ENCODE assay signal across 24 cellular contexts in genomic region chr7:41826641-41827040, GRCh38.
"Had no signal": no experiment of that assay in that cellular context is flagged by ENCODE, and none has a peak within 500 bp of the region (broad histone marks: within the 10 kb centered on the region; RNA-seq: fewer than 3 reads in every experiment).

No MANE protein-coding gene starts in this region.

- H3K27ac ChIP-seq: esophagus muscularis mucosa, foreskin keratinocyte, heart right ventricle, left lung, lower lobe of right lung, right atrium auricular region, stomach, tibial artery, upper lobe of right lung had no signal

- ATAC-seq: activated CD8-positive, alpha-beta T cell treated with anti-CD3 and anti-CD28 coated beads for 36 hours; activated naive CD8-positive, alpha-beta T cell treated with anti-CD3 and anti-CD28 coated beads, Interleukin-2, amount 50 U/mL, for 24 hours; activated T-cell treated with anti-CD3 and anti-CD28 coated beads, Interleukin-2, amount 50 U/mL, for 4 hours; activated T-helper 17 cell treated with anti-CD3 and anti-CD28 coated beads, Interleukin-2, amount 50 U/mL, for 72 hours; foreskin keratinocyte; heart right ventricle; left lung; lower lobe of right lung; naive thymus-derived CD4-positive, alpha-beta T cell; stimulated activated naive B cell treated with anti-CD40 and anti-IgM and Interleukin-4, amounts not matched to agents 10 μg/mL and 1 μg/mL and 100 μg/mL, for 72 hours; upper lobe of right lung had no signal

- H3K4me2 ChIP-seq: smooth muscle cell had no signal

- H3K9me3 ChIP-seq: esophagus muscularis mucosa, lower lobe of right lung, right atrium auricular region, tibial artery, upper lobe of right lung had no signal

- H3K4me1 ChIP-seq: left lung, lower lobe of right lung, right atrium auricular region, stomach, upper lobe of right lung had no signal

- H3K4me3 ChIP-seq: esophagus muscularis mucosa, heart right ventricle, left lung, lower lobe of right lung, right atrium auricular region, smooth muscle cell, stomach, tibial artery, upper lobe of right lung had no signal

- H3K27me3 ChIP-seq: esophagus muscularis mucosa, foreskin keratinocyte, heart right ventricle, left lung, right atrium auricular region, stomach, tibial artery, upper lobe of right lung had no signal

- H3K36me3 ChIP-seq: esophagus muscularis mucosa, heart right ventricle, left lung, lower lobe of right lung, right atrium auricular region, stomach, tibial artery, upper lobe of right lung had no signal

- DNase-seq: activated CD4-positive, alpha-beta T cell treated with anti-CD3 and anti-CD28 coated beads for 1 hour; activated CD4-positive, alpha-beta T cell treated with anti-CD3 and anti-CD28 coated beads, Interleukin-2, amount 10 ng/mL, durations not matched to agents 7 days and 5 days; activated CD8-positive, alpha-beta T cell treated with anti-CD3 and anti-CD28 coated beads for 36 hours; activated gamma-delta T cell treated with Interleukin-2 at 50 U/mL for 16 hours; activated naive CD8-positive, alpha-beta T cell treated with anti-CD3 and anti-CD28 coated beads, Interleukin-2, amount 50 U/mL, for 24 hours; activated T-cell treated with anti-CD3 and anti-CD28 coated beads, Interleukin-2, amount 50 U/mL, for 4 hours; amygdala; central memory CD4-positive, alpha-beta T cell; heart right ventricle; left lung; lower lobe of right lung; naive thymus-derived CD4-positive, alpha-beta T cell; nucleus accumbens; stimulated activated CD4-positive, alpha-beta T cell treated with anti-CD3 and anti-CD28 coated beads, Interleukin-1b, Interleukin-23, amount 100 ng/mL, for 48 hours; stimulated activated naive B cell treated with anti-CD40 and anti-IgM and Interleukin-4, amounts not matched to agents 10 μg/mL and 1 μg/mL and 100 μg/mL, for 72 hours; stomach; T1000; tibial artery; upper lobe of right lung had no signal
